In genomic region chr17:74959826-74960738, GRCh38 we compare ENCODE assay signal across 1 cellular context.
TF ChIP-seq lines count a peak whose summit lies in the region.

No MANE protein-coding gene starts in this region.

TF ChIP-seq in HepG2, 621 proteins besides CTCF, POLR2A, EP300 and RAD21 (continued from another document and continues in another):
- TF ChIP-seq BCLAF1 (IDR thresholded peaks at IDR 0.05) (no peak), CREB3 (CRISPR knock-in tag; IDR thresholded peaks at IDR 0.05) (no peak), HNRNPL (IDR thresholded peaks at IDR 0.05; ENCODE audit: low read depth, low read length) (0 out of 2 replicates have a peak, but pooled peaks have one; percentile 32), ZNF263 (CRISPR knock-in tag; IDR thresholded peaks at IDR 0.05) (no peak), TIGD3 (CRISPR knock-in tag; IDR thresholded peaks at IDR 0.05; ENCODE audit: borderline replicate concordance) (no peak), ZNF75D (CRISPR knock-in tag; IDR thresholded peaks at IDR 0.05; ENCODE audit: borderline replicate concordance) (no peak), ZMYM3 (CRISPR knock-in tag; IDR thresholded peaks at IDR 0.05) (0 out of 2 replicates have a peak, but pooled peaks have one; percentile 11), RFX5 (IDR thresholded peaks at IDR 0.05; ENCODE audit: low read depth, low read length) (peak; percentile 5; the same call in 1 of the 2 replicates), ZNF724P (CRISPR knock-in tag; IDR thresholded peaks at IDR 0.05; ENCODE audit: borderline replicate concordance) (no peak), ZNF879 (CRISPR knock-in tag; IDR thresholded peaks at IDR 0.05) (no peak), ZNF563 (CRISPR knock-in tag; IDR thresholded peaks at IDR 0.05) (0 out of 2 replicates have a peak, but pooled peaks have one; percentile 10), TGIF2 (CRISPR knock-in tag; IDR thresholded peaks at IDR 0.05) (no peak), ZNF576 (CRISPR knock-in tag; IDR thresholded peaks at IDR 0.05) (no peak), SNAPC2 (CRISPR knock-in tag; IDR thresholded peaks at IDR 0.05) (no peak), HMG20B (CRISPR knock-in tag; conservative IDR thresholded peaks at IDR 0.05) (no peak), KMT2B (CRISPR knock-in tag; IDR thresholded peaks at IDR 0.05) (no peak), ZMAT3 (CRISPR knock-in tag; conservative IDR thresholded peaks at IDR 0.05) (no peak), ZBTB7A (CRISPR knock-in tag; IDR thresholded peaks at IDR 0.05) (no peak), ZNF788 (CRISPR knock-in tag; IDR thresholded peaks at IDR 0.05; ENCODE audit: borderline replicate concordance) (no peak), NCOA5 (CRISPR knock-in tag; IDR thresholded peaks at IDR 0.05) (no peak), ZNF18 (CRISPR knock-in tag; IDR thresholded peaks at IDR 0.05; ENCODE audit: insufficient replicate concordance) (no peak), ZNF138 (CRISPR knock-in tag; IDR thresholded peaks at IDR 0.05; ENCODE audit: low read depth) (no peak), ATF1 (CRISPR knock-in tag; IDR thresholded peaks at IDR 0.05) (no peak), ZNF367 (CRISPR knock-in tag; IDR thresholded peaks at IDR 0.05; ENCODE audit: borderline replicate concordance) (no peak), ZNF326 (CRISPR knock-in tag; IDR thresholded peaks at IDR 0.05; ENCODE audit: borderline replicate concordance) (no peak), KLF12 (CRISPR knock-in tag; IDR thresholded peaks at IDR 0.05; ENCODE audit: borderline replicate concordance) (no peak), ELF3 (CRISPR knock-in tag; IDR thresholded peaks at IDR 0.05) (no peak), DNMT1 (CRISPR knock-in tag; IDR thresholded peaks at IDR 0.05) (no peak), ZNF513 (CRISPR knock-in tag; conservative IDR thresholded peaks at IDR 0.05) (no peak), ATF4 (CRISPR knock-in tag; IDR thresholded peaks at IDR 0.05) (no peak), HES4 (CRISPR knock-in tag; IDR thresholded peaks at IDR 0.05; ENCODE audit: borderline replicate concordance) (0 out of 2 replicates have a peak, but pooled peaks have one; percentile 34), ZNF784 (CRISPR knock-in tag; IDR thresholded peaks at IDR 0.05; ENCODE audit: borderline replicate concordance) (no peak), TCF7L2 (IDR thresholded peaks at IDR 0.05; ENCODE audit: low read depth, low read length) (no peak), ZNF569 (CRISPR knock-in tag; IDR thresholded peaks at IDR 0.05; ENCODE audit: borderline replicate concordance) (no peak), PCBP2 (optimal IDR thresholded peaks at IDR 0.05; ENCODE audit: low read depth, low read length, poor library complexity, severe bottlenecking) (no peak), SMARCC2 (IDR thresholded peaks at IDR 0.05) (no peak), ATF5 (CRISPR knock-in tag; IDR thresholded peaks at IDR 0.05; ENCODE audit: low read depth) (no peak), PAF1 (CRISPR knock-in tag; IDR thresholded peaks at IDR 0.05) (no peak), ZNF543 (CRISPR knock-in tag; IDR thresholded peaks at IDR 0.05) (0 out of 2 replicates have a peak, but pooled peaks have one; percentile 43), ZNF564 (CRISPR knock-in tag; IDR thresholded peaks at IDR 0.05) (no peak), ZNF83 (CRISPR knock-in tag; IDR thresholded peaks at IDR 0.05; ENCODE audit: borderline replicate concordance) (0 out of 2 replicates have a peak, but pooled peaks have one; percentile 30), HIVEP1 (CRISPR knock-in tag; IDR thresholded peaks at IDR 0.05) (no peak), SP1 (IDR thresholded peaks at IDR 0.05) (no peak), SP1 (CRISPR knock-in tag; IDR thresholded peaks at IDR 0.05) (no peak), NFKB2 (CRISPR knock-in tag; IDR thresholded peaks at IDR 0.05; ENCODE audit: borderline replicate concordance) (no peak), ZNF10 (CRISPR knock-in tag; IDR thresholded peaks at IDR 0.05; ENCODE audit: borderline replicate concordance, low read depth) (no peak), BRF2 (CRISPR knock-in tag; IDR thresholded peaks at IDR 0.05) (no peak), GRHL1 (CRISPR knock-in tag; conservative IDR thresholded peaks at IDR 0.05) (no peak), MXD4 (CRISPR knock-in tag; IDR thresholded peaks at IDR 0.05) (no peak), NRL (CRISPR knock-in tag; IDR thresholded peaks at IDR 0.05; ENCODE audit: borderline replicate concordance) (0 out of 2 replicates have a peak, but pooled peaks have one; percentile 41), ATM (IDR thresholded peaks at IDR 0.05; ENCODE audit: borderline replicate concordance) (no peak), ZNF639 (CRISPR knock-in tag; conservative IDR thresholded peaks at IDR 0.05) (no peak), ZNF570 (CRISPR knock-in tag; IDR thresholded peaks at IDR 0.05; ENCODE audit: borderline replicate concordance) (no peak), FOXO1 (CRISPR knock-in tag; IDR thresholded peaks at IDR 0.05) (no peak), ZSCAN29 (CRISPR knock-in tag; conservative IDR thresholded peaks at IDR 0.05) (0 out of 2 replicates have a peak, but pooled peaks have one; percentile 14), PLSCR1 (CRISPR knock-in tag; IDR thresholded peaks at IDR 0.05; ENCODE audit: borderline replicate concordance) (no peak)
